In the genomic region with DNA sequence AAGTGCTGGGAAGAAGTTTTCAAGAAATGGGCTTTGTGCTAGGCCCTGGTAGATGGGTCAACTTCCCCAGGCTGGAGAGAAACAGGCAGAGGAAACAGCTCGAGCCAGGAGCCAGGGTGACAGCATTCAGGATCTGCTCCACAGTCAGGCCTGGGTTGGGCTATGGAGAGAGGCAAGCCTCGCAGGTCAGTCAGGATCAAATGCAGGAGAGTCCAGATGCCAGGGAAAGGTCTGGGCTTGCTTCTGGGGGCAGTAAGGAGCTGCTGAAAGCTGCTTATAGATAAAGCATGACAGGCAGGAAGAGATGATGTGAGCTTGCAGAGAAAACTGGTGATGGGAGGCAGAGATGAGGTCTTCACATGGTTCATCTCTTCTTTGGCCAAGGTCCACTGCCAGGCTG, we compare ENCODE assay signal across 2 cellular contexts.
TF ChIP-seq lines count a peak whose summit lies in the region.

No MANE protein-coding gene starts in this region.

TF ChIP-seq in A549, 52 proteins besides CTCF, POLR2A, EP300 and RAD21:
- TF ChIP-seq JUN (IDR thresholded peaks at IDR 0.05) (no peak), ZC3H11A (IDR thresholded peaks at IDR 0.05) (no peak), HEYL (CRISPR knock-in tag; IDR thresholded peaks at IDR 0.05) (no peak), MAZ (IDR thresholded peaks at IDR 0.05; ENCODE audit: borderline replicate concordance, low read depth, low read length) (no peak), NPAS2 (CRISPR knock-in tag; IDR thresholded peaks at IDR 0.05; ENCODE audit: borderline replicate concordance) (no peak), RFX5 (IDR thresholded peaks at IDR 0.05) (no peak), ZNF302 (CRISPR knock-in tag; IDR thresholded peaks at IDR 0.05) (no peak), MYC (IDR thresholded peaks at IDR 0.05; ENCODE audit: borderline replicate concordance, low read length) (no peak), CBX2 (IDR thresholded peaks at IDR 0.05; ENCODE audit: borderline replicate concordance, low read depth) (no peak), ESRRA (IDR thresholded peaks at IDR 0.05; ENCODE audit: borderline replicate concordance, low read length) (no peak), KDM1A (IDR thresholded peaks at IDR 0.05; ENCODE audit: low read depth) (no peak), JUNB (IDR thresholded peaks at IDR 0.05) (no peak), HDAC2 (IDR thresholded peaks at IDR 0.05) (no peak)
- TF ChIP-seq, protein P1, sequence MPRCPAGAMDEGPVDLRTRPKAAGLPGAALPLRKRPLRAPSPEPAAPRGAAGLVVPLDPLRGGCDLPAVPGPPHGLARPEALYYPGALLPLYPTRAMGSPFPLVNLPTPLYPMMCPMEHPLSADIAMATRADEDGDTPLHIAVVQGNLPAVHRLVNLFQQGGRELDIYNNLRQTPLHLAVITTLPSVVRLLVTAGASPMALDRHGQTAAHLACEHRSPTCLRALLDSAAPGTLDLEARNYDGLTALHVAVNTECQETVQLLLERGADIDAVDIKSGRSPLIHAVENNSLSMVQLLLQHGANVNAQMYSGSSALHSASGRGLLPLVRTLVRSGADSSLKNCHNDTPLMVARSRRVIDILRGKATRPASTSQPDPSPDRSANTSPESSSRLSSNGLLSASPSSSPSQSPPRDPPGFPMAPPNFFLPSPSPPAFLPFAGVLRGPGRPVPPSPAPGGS (IDR thresholded peaks at IDR 0.05), result no peak

TF ChIP-seq in HepG2, 621 proteins besides CTCF, POLR2A, EP300 and RAD21:
- TF ChIP-seq ZNF350 (CRISPR knock-in tag; IDR thresholded peaks at IDR 0.05; ENCODE audit: borderline replicate concordance, low read depth) (no peak), CCAR2 (optimal IDR thresholded peaks at IDR 0.05; ENCODE audit: low read depth, low read length) (no peak), ZNF138 (CRISPR knock-in tag; IDR thresholded peaks at IDR 0.05; ENCODE audit: low read depth) (no peak), ZKSCAN1 (IDR thresholded peaks at IDR 0.05; ENCODE audit: low read length) (no peak), SMARCE1 (IDR thresholded peaks at IDR 0.05; ENCODE audit: borderline replicate concordance) (no peak), ZMYM4 (CRISPR knock-in tag; IDR thresholded peaks at IDR 0.05) (no peak), ZNF530 (CRISPR knock-in tag; IDR thresholded peaks at IDR 0.05; ENCODE audit: low read depth) (no peak), ZNF782 (CRISPR knock-in tag; IDR thresholded peaks at IDR 0.05; ENCODE audit: borderline replicate concordance) (no peak), ZNF382 (CRISPR knock-in tag; IDR thresholded peaks at IDR 0.05; ENCODE audit: borderline replicate concordance) (no peak), FOXO1 (CRISPR knock-in tag; IDR thresholded peaks at IDR 0.05) (no peak), ARNT2 (CRISPR knock-in tag; IDR thresholded peaks at IDR 0.05; ENCODE audit: low read depth) (no peak)
- TF ChIP-seq, protein P2, sequence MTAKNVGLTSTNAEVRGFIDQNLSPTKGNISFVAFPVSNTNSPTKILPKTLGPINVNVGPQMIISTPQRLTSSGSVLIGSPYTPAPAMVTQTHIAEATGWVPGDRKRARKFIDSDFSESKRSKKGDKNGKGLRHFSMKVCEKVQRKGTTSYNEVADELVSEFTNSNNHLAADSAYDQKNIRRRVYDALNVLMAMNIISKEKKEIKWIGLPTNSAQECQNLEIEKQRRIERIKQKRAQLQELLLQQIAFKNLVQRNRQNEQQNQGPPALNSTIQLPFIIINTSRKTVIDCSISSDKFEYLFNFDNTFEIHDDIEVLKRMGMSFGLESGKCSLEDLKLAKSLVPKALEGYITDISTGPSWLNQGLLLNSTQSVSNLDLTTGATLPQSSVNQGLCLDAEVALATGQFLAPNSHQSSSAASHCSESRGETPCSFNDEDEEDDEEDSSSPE (CRISPR knock-in tag; IDR thresholded peaks at IDR 0.05), result no peak
